Comparison of ENCODE assay signal across 34 cellular contexts in genomic region chr6:93902517-93902916, GRCh38.
"Had no signal": no experiment of that assay in that cellular context is flagged by ENCODE, and none has a peak within 500 bp of the region (broad histone marks: within the 10 kb centered on the region; RNA-seq: fewer than 3 reads in every experiment).

No MANE protein-coding gene starts in this region.

- H3K27ac ChIP-seq: adrenal gland, ascending aorta, body of pancreas, brain microvascular endothelial cell, breast epithelium, cardiac muscle cell had no signal

- H3K4me1 ChIP-seq: adrenal gland, ascending aorta, body of pancreas, breast epithelium had no signal

- ATAC-seq: activated naive CD4-positive, alpha-beta T cell treated with anti-CD3 and anti-CD28 coated beads, Interleukin-2, amount 50 U/mL, for 72 hours; activated naive CD8-positive, alpha-beta T cell treated with anti-CD3 and anti-CD28 coated beads, Interleukin-2, amount 50 U/mL, for 24 hours; activated T-cell treated with anti-CD3 and anti-CD28 coated beads, Interleukin-2, amount 50 U/mL, for 4 hours; activated T-cell treated with anti-CD3 and anti-CD28 coated beads, Interleukin-2, amount 50 U/mL, for 72 hours; activated T-helper 17 cell treated with anti-CD3 and anti-CD28 coated beads, Interleukin-2, amount 50 U/mL, for 72 hours; body of pancreas had no signal

- H3K27me3 ChIP-seq: adrenal gland, ascending aorta, body of pancreas, brain microvascular endothelial cell, breast epithelium, cardiac muscle cell had no signal

- DNase-seq: activated effector memory CD4-positive, alpha-beta T cell treated with anti-CD3 and anti-CD28 coated beads, Interleukin-2, amount 50 U/mL, for 16 hours; activated effector memory CD4-positive, alpha-beta T cell treated with Interleukin-2 at 50 U/mL for 16 hours; activated gamma-delta T cell; activated gamma-delta T cell treated with Interleukin-2 at 50 U/mL for 16 hours; activated naive CD4-positive, alpha-beta T cell; activated naive CD4-positive, alpha-beta T cell treated with anti-CD3 and anti-CD28 coated beads for 36 hours; activated naive CD4-positive, alpha-beta T cell treated with anti-CD3 and anti-CD28 coated beads, Interleukin-2, amount 10 ng/mL, durations not matched to agents 7 days and 5 days; activated naive CD4-positive, alpha-beta T cell treated with anti-CD3 and anti-CD28 coated beads, Interleukin-2, amount 50 U/mL, for 16 hours; activated naive CD4-positive, alpha-beta T cell treated with Interleukin-2 at 50 U/mL for 16 hours; activated naive CD8-positive, alpha-beta T cell treated with anti-CD3 and anti-CD28 coated beads for 36 hours; activated naive CD8-positive, alpha-beta T cell treated with anti-CD3 and anti-CD28 coated beads, Interleukin-2, amount 10 ng/mL, durations not matched to agents 7 days and 5 days; activated naive CD8-positive, alpha-beta T cell treated with anti-CD3 and anti-CD28 coated beads, Interleukin-2, amount 50 U/mL, for 24 hours; activated T-cell treated with anti-CD3 and anti-CD28 coated beads for 4 hours; activated T-cell treated with anti-CD3 and anti-CD28 coated beads, Interleukin-2, amount 50 U/mL, for 1 hour; activated T-cell treated with anti-CD3 and anti-CD28 coated beads, Interleukin-2, amount 50 U/mL, for 24 hours; activated T-cell treated with anti-CD3 and anti-CD28 coated beads, Interleukin-2, amount 50 U/mL, for 4 hours; activated T-cell treated with anti-CD3 and anti-CD28 coated beads, Interleukin-2, amount 50 U/mL, for 48 hours; activated T-cell treated with anti-CD3 and anti-CD28 coated beads, Interleukin-2, amount 50 U/mL, for 72 hours; adrenal gland; amniotic stem cell; amygdala; anterior cingulate cortex; aorta; body of pancreas; brain microvascular endothelial cell; caudate nucleus; central memory CD4-positive, alpha-beta T cell had no signal

- FAIRE-seq: astrocyte, bronchial epithelial cell had no signal

- H3K36me3 ChIP-seq: adrenal gland, ascending aorta, brain microvascular endothelial cell, breast epithelium, cardiac muscle cell had no signal

- H3K9me3 ChIP-seq: adrenal gland, ascending aorta, body of pancreas, breast epithelium had no signal

- H3K4me3 ChIP-seq: adrenal gland, ascending aorta, body of pancreas, breast epithelium, cardiac muscle cell had no signal
